ENCODE assay signal across 21 cellular contexts in genomic region chr5:38714240-38714639, GRCh38.
"Had no signal": no experiment of that assay in that cellular context is flagged by ENCODE, and none has a peak within 500 bp of the region (broad histone marks: within the 10 kb centered on the region; RNA-seq: fewer than 3 reads in every experiment).

No MANE protein-coding gene starts in this region.

- H3K9ac ChIP-seq: KMS-11, SK-N-SH had no signal

- H3K36me3 ChIP-seq: SJSA1 had no signal

- H3K4me2 ChIP-seq: KMS-11, SK-N-SH had no signal

- ATAC-seq: K562 had no signal

- H3K9me3 ChIP-seq: SJSA1, SK-N-SH had no signal

- DNase-seq: Kasumi-1, MM.1S, NCI-H1092 treated with DMSO at 0.1 percent for 48 hours, NCI-H1436, NCI-H187, NCI-H2029, NCI-H2081 treated with DMSO at 0.1 percent for 48 hours, NCI-H2171, NCI-H226, NCI-H446, NCI-H510A, NCI-H524 treated with DMSO at 0.1 percent for 48 hours, NCI-H69, NCI-H774, Right ventricle myocardium superior, RPMI8226, SIG-M5, SK-N-SH had no signal

- H3K4me3 ChIP-seq: K562, SJSA1 had no signal

- H3K27ac ChIP-seq: KMS-11, SJSA1 had no signal

- H3K27me3 ChIP-seq: SJSA1 had no signal
